ENCODE assay signal across 18 cellular contexts in genomic region chr11:102435688-102436087, GRCh38.
"Had no signal": no experiment of that assay in that cellular context is flagged by ENCODE, and none has a peak within 500 bp of the region (broad histone marks: within the 10 kb centered on the region; RNA-seq: fewer than 3 reads in every experiment).

No MANE protein-coding gene starts in this region.

- H3K4me3 ChIP-seq: adrenal gland, breast epithelium, coronary artery, gastrocnemius medialis, left lung, sigmoid colon, tibial nerve had no signal

- H3K4me3 Mint-ChIP-seq: mesothelial cell of epicardium, nephron progenitor cell had no signal

- H3K4me1 ChIP-seq: adrenal gland had no signal

- H3K27me3 ChIP-seq: adrenal gland, breast epithelium, gastrocnemius medialis, left lung, sigmoid colon, tibial nerve had no signal

- H3K9me3 ChIP-seq: adrenal gland, gastrocnemius medialis, left lung, sigmoid colon had no signal

- DNase-seq: activated CD4-positive, alpha-beta T cell treated with anti-CD3 and anti-CD28 coated beads, Interleukin-2, amount 50 U/mL, for 4 hours; activated gamma-delta T cell; activated T-cell treated with anti-CD3 and anti-CD28 coated beads, Interleukin-2, amount 50 U/mL, for 48 hours; adrenal gland; gastrocnemius medialis; head of caudate nucleus; left lung; nephron progenitor cell; nucleus accumbens; sigmoid colon; stimulated activated CD4-positive, alpha-beta T cell treated with anti-CD3 and anti-CD28 coated beads, Interleukin-4, amount 100 ng/mL, for 24 hours; stimulated activated naive CD4-positive, alpha-beta T cell; SW 1271; WERI-Rb-1 had no signal

- H3K36me3 ChIP-seq: adrenal gland, breast epithelium, gastrocnemius medialis had no signal

- H3K27ac ChIP-seq: adrenal gland, breast epithelium, coronary artery, gastrocnemius medialis, left lung, sigmoid colon, tibial nerve, WERI-Rb-1 had no signal

- ATAC-seq: gastrocnemius medialis, left lung had no signal

- H3K27ac Mint-ChIP-seq: mesothelial cell of epicardium, nephron progenitor cell had no signal
